1 cellular context compared by ENCODE assay signal in genomic region chr5:169662451-169662850, GRCh38. TPM values are rescaled to one million over a fixed set of nuclear protein-coding genes. Genes with fewer than 3 reads are reported as not detected.
"Had no signal": no experiment of that assay in that cellular context is flagged by ENCODE, and none has a peak within 500 bp of the region (broad histone marks: within the 10 kb centered on the region; RNA-seq: fewer than 3 reads in every experiment).

No MANE protein-coding gene starts in this region.

RNA-seq across cellular contexts. Expression of gene DOCK2, which starts 25.4 kb away (rescaled TPM):
- total RNA-seq: progenitor cell of endocrine pancreas had no signal
